1 cellular context compared by ENCODE assay signal in the genomic region with DNA sequence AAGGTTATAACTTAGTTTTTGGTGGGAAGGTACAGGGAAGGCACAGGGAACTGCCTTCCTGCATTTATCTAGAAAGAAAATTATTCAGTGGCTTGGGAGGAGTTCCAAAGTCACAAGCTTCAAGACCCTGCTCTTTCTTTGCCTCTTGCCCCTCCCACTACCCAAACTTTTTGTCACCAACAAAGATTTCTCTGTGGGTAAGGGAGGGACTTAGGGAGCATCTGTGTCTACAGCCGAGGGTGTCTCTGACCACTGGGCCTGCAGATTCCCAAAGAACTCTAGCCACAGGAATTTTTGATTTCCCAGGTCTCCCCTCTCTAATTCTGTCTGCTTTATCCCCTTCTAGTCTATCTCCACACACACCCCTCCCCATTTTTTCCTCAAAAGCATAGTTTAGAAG.
TF ChIP-seq lines count a peak whose summit lies in the region.

No MANE protein-coding gene starts in this region.

TF ChIP-seq in K562, 482 proteins besides CTCF, POLR2A, EP300 and RAD21:
- TF ChIP-seq EZH2 (IDR thresholded peaks at IDR 0.05; ENCODE audit: borderline replicate concordance, low read depth, low read length), result no peak
- no peak for TF ChIP-seq NFXL1 (CRISPR knock-in tag; IDR thresholded peaks at IDR 0.05)
- no peak for TF ChIP-seq ETV5 (CRISPR knock-in tag; IDR thresholded peaks at IDR 0.05; ENCODE audit: low read depth)
- no peak for TF ChIP-seq ZFP1 (CRISPR knock-in tag; IDR thresholded peaks at IDR 0.05)
- TF ChIP-seq ZFP30 (CRISPR knock-in tag; IDR thresholded peaks at IDR 0.05; ENCODE audit: borderline replicate concordance), result no peak
- TF ChIP-seq ESRRB (CRISPR knock-in tag; IDR thresholded peaks at IDR 0.05; ENCODE audit: borderline replicate concordance), result no peak
- TF ChIP-seq HOXB6 (CRISPR knock-in tag; IDR thresholded peaks at IDR 0.05; ENCODE audit: borderline replicate concordance), result no peak
- no peak for TF ChIP-seq SRSF1 (IDR thresholded peaks at IDR 0.05; ENCODE audit: low read depth, low read length)
- no peak for TF ChIP-seq ZNF253 (CRISPR knock-in tag; conservative IDR thresholded peaks at IDR 0.05)
- TF ChIP-seq ZNF507 (tag; conservative IDR thresholded peaks at IDR 0.05), result no peak
- TF ChIP-seq, protein P1, sequence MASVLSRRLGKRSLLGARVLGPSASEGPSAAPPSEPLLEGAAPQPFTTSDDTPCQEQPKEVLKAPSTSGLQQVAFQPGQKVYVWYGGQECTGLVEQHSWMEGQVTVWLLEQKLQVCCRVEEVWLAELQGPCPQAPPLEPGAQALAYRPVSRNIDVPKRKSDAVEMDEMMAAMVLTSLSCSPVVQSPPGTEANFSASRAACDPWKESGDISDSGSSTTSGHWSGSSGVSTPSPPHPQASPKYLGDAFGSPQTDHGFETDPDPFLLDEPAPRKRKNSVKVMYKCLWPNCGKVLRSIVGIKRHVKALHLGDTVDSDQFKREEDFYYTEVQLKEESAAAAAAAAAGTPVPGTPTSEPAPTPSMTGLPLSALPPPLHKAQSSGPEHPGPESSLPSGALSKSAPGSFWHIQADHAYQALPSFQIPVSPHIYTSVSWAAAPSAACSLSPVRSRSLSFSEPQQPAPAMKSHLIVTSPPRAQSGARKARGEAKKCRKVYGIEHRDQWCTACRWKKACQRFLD (CRISPR knock-in tag; IDR thresholded peaks at IDR 0.05), result no peak
- TF ChIP-seq ZNF717 (CRISPR knock-in tag; IDR thresholded peaks at IDR 0.05), result no peak
